Comparison of ENCODE assay signal across 1 cellular context in genomic region chr2:70897977-70898226, GRCh38.
TF ChIP-seq lines count a peak whose summit lies in the region.

No MANE protein-coding gene starts in this region.

TF ChIP-seq in SK-N-SH, 30 proteins besides CTCF, POLR2A, EP300 and RAD21 (continued from another document):
- TF ChIP-seq RXRA (IDR thresholded peaks at IDR 0.05; ENCODE audit: borderline replicate concordance, low read depth) = no peak
- no peak for TF ChIP-seq CHD2 (IDR thresholded peaks at IDR 0.05; ENCODE audit: low read length, partially characterized antibody)
- TF ChIP-seq GABPA (IDR thresholded peaks at IDR 0.05; ENCODE audit: low read depth) = no peak
- TF ChIP-seq REST (IDR thresholded peaks at IDR 0.05; ENCODE audit: low read depth, low read length) = no peak
- TF ChIP-seq YY1 (IDR thresholded peaks at IDR 0.05; ENCODE audit: low read depth) = no peak
- no peak for TF ChIP-seq GATA2 (CRISPR knock-in tag; IDR thresholded peaks at IDR 0.05)
- TF ChIP-seq POLR2AphosphoS5 (IDR thresholded peaks at IDR 0.05; ENCODE audit: low read depth, low read length) = no peak
